In the genomic region with DNA sequence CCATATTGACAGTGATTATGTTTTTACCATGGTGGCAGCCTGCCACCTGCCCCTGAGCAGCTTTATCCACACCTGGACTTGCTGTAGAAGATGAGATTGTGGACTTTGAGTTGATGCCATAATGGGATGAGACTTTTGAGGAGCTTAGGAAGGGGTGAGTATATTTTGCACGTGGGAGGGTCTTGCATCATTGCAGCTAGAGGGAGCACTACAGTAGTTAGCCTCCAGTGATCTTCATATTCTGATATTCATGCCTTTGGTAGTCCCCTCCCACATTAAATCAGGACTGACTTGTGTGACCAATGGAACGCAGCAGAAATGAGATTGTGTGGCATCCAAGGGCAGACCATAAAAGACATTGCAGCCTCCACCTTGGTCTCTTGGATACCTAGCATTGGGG, we compare ENCODE assay signal across 21 cellular contexts. TPM values are rescaled to one million over a fixed set of nuclear protein-coding genes. Genes with fewer than 3 reads are reported as not detected.
"Had no signal": no experiment of that assay in that cellular context is flagged by ENCODE, and none has a peak within 500 bp of the region (broad histone marks: within the 10 kb centered on the region; RNA-seq: fewer than 3 reads in every experiment).

No MANE protein-coding gene starts in this region.

- H3K9me3 Mint-ChIP-seq: activated CD4-positive, alpha-beta T cell treated with anti-CD3 and anti-CD28 coated beads, Interleukin-2, amount 10 ng/mL, durations not matched to agents 7 days and 5 days; activated T-cell treated with anti-CD3 and anti-CD28 coated beads, Interleukin-2, amount 50 U/mL, for 24 hours; activated T-helper 2 cell treated with anti-CD3 and anti-CD28 coated beads, Interferon-gamma antibody, Interleukin-2, Interleukin-4, amounts not matched to agents 10 μg/mL and 5 μg/mL and 100 μg/mL, durations not matched to agents 14 hours and 24 hours and 36 hours; nephron; type B pancreatic cell had no signal

- H3K4me1 Mint-ChIP-seq: activated CD4-positive, alpha-beta T cell treated with anti-CD3 and anti-CD28 coated beads, Interleukin-2, amount 10 ng/mL, durations not matched to agents 7 days and 5 days; nephron had no signal

- H3K4me2 ChIP-seq: hepatocyte, smooth muscle cell had no signal

- H3K27ac ChIP-seq: breast epithelium, esophagus squamous epithelium, hepatocyte, lower lobe of right lung, parathyroid adenoma, testis had no signal

- H3K4me3 Mint-ChIP-seq: activated CD4-positive, alpha-beta T cell treated with anti-CD3 and anti-CD28 coated beads, Interleukin-2, amount 10 ng/mL, durations not matched to agents 7 days and 5 days; activated CD8-positive, alpha-beta T cell treated with anti-CD3 and anti-CD28 coated beads, Interleukin-2, amount 10 ng/mL, durations not matched to agents 7 days and 5 days; activated T-cell treated with anti-CD3 and anti-CD28 coated beads, Interleukin-2, amount 50 U/mL, for 24 hours; nephron; type B pancreatic cell had no signal

- H3K4me1 ChIP-seq: breast epithelium, esophagus squamous epithelium, lower lobe of right lung, parathyroid adenoma, testis had no signal

- H3K9ac ChIP-seq: parathyroid adenoma had no signal

- H3K79me2 ChIP-seq: hepatocyte, parathyroid adenoma had no signal

- ATAC-seq: activated CD4-positive, CD25-positive, alpha-beta regulatory T cell treated with anti-CD3 and anti-CD28 coated beads, Interleukin-2, amount 50 U/mL, for 24 hours; activated CD8-positive, alpha-beta T cell treated with anti-CD3 and anti-CD28 coated beads, Interleukin-2, amount 10 ng/mL, durations not matched to agents 7 days and 5 days; lower lobe of right lung; sciatic nerve had no signal

- H2AFZ ChIP-seq: hepatocyte, parathyroid adenoma had no signal

- H3K36me3 ChIP-seq: breast epithelium, esophagus squamous epithelium, lower lobe of right lung had no signal

- H3K27ac Mint-ChIP-seq: activated CD4-positive, alpha-beta T cell treated with anti-CD3 and anti-CD28 coated beads, Interleukin-2, amount 10 ng/mL, durations not matched to agents 7 days and 5 days; activated CD8-positive, alpha-beta T cell treated with anti-CD3 and anti-CD28 coated beads, Interleukin-2, amount 10 ng/mL, durations not matched to agents 7 days and 5 days; activated T-cell treated with anti-CD3 and anti-CD28 coated beads, Interleukin-2, amount 50 U/mL, for 24 hours; activated T-helper 2 cell treated with anti-CD3 and anti-CD28 coated beads, Interferon-gamma antibody, Interleukin-2, Interleukin-4, amounts not matched to agents 10 μg/mL and 5 μg/mL and 100 μg/mL, durations not matched to agents 14 hours and 24 hours and 36 hours; nephron; type B pancreatic cell had no signal

- H3K9me3 ChIP-seq: breast epithelium, esophagus squamous epithelium, lower lobe of right lung, testis had no signal

- H3K36me3 Mint-ChIP-seq: type B pancreatic cell had no signal

- DNase-seq: activated CD4-positive, alpha-beta T cell treated with anti-CD3 and anti-CD28 coated beads, Interleukin-2, amount 10 ng/mL, durations not matched to agents 7 days and 5 days; activated CD8-positive, alpha-beta T cell treated with anti-CD3 and anti-CD28 coated beads, Interleukin-2, amount 10 ng/mL, durations not matched to agents 7 days and 5 days; activated naive CD4-positive, alpha-beta T cell treated with Interleukin-2 at 50 U/mL for 16 hours; activated T-cell treated with anti-CD3 and anti-CD28 coated beads, Interleukin-2, amount 50 U/mL, for 24 hours; anterior cingulate cortex; dermis blood vessel endothelial cell; effector memory CD4-positive, alpha-beta T cell; esophagus squamous epithelium; lower lobe of right lung; stimulated activated CD4-positive, alpha-beta T cell treated with anti-CD3 and anti-CD28 coated beads, Interleukin-4, amount 100 ng/mL, for 1 hour; testis had no signal

- H3K27me3 ChIP-seq: testis had no signal

- H3K4me3 ChIP-seq: breast epithelium, esophagus squamous epithelium, hepatocyte, lower lobe of right lung, smooth muscle cell, testis had no signal

RNA-seq across cellular contexts. Expression of a gene that starts 18.2 kb away (rescaled TPM):
- total RNA-seq: activated CD4-positive, alpha-beta T cell treated with anti-CD3 and anti-CD28 coated beads, Interleukin-2, amount 10 ng/mL, durations not matched to agents 7 days and 5 days; activated CD8-positive, alpha-beta T cell treated with anti-CD3 and anti-CD28 coated beads, Interleukin-2, amount 10 ng/mL, durations not matched to agents 7 days and 5 days; activated T-helper 2 cell treated with anti-CD3 and anti-CD28 coated beads, Interferon-gamma antibody, Interleukin-2, Interleukin-4, amounts not matched to agents 10 μg/mL and 5 μg/mL and 100 μg/mL, durations not matched to agents 14 hours and 24 hours and 36 hours; mesenteric fat pad had no signal
